In the genomic region with DNA sequence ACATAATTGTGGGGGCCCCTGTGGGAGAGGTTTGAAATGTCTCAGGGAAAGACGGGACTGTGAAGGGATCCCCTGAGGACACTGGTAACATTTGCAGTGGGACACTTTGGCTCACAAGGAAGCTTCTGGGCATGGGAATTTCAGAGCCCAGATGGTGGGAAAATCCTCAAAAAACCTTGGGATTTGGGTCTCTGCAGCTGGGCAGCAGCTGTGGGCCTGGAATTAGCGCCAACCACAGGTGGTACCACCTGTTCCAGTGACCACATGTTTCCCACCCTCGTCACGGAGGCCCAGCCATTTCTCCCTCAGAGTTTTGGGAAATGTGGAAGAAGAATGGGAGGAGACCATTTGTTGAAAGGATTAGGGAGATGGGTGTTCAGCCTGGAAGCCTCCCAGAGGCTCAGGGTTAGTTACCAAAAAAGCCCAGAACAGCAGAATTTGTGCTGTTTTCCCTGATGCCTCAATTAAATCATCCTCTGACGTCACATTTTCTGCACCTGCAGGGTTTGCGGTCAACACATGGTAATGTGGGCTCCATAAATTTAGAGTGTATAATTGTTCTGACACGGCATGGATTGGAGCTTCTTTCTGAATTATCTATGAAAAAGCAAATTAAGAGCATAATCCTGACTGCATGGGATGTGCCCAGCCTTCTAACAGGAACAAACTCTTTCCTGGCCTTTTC, we compare ENCODE assay signal across 33 cellular contexts. TPM values are rescaled to one million over a fixed set of nuclear protein-coding genes. Genes with fewer than 3 reads are reported as not detected.
"Had no signal": no experiment of that assay in that cellular context is flagged by ENCODE, and none has a peak within 500 bp of the region (broad histone marks: within the 10 kb centered on the region; RNA-seq: fewer than 3 reads in every experiment).

No MANE protein-coding gene starts in this region.

- H3K4me3 ChIP-seq: adrenal gland, body of pancreas, breast epithelium, Peyer's patch had no signal

- H3K36me3 ChIP-seq: adrenal gland, breast epithelium, Peyer's patch, WERI-Rb-1 had no signal

- H3K9me3 ChIP-seq: adrenal gland, body of pancreas, breast epithelium, Peyer's patch had no signal

- DNase-seq: activated CD4-positive, alpha-beta T cell treated with anti-CD3 and anti-CD28 coated beads for 36 hours; activated CD4-positive, alpha-beta T cell treated with anti-CD3 and anti-CD28 coated beads, Interleukin-2, amount 10 ng/mL, durations not matched to agents 7 days and 5 days; activated CD4-positive, alpha-beta T cell treated with anti-CD3 and anti-CD28 coated beads, Interleukin-2, amount 50 U/mL, for 48 hours; activated CD8-positive, alpha-beta T cell treated with anti-CD3 and anti-CD28 coated beads, Interleukin-2, amount 10 ng/mL, durations not matched to agents 7 days and 5 days; activated gamma-delta T cell treated with Interleukin-2 at 50 U/mL for 16 hours; activated naive CD4-positive, alpha-beta T cell treated with anti-CD3 and anti-CD28 coated beads for 36 hours; activated T-cell treated with anti-CD3 and anti-CD28 coated beads, Interleukin-2, amount 50 U/mL, for 4 hours; KG1; MM.1S; MV-4-11; NCI-H1092; NCI-H146; NCI-H187; NCI-H2029 treated with DMSO at 0.1 percent for 48 hours; NCI-H2107; NCI-H2171; NCI-H510A; NCI-H526; PC-3; SIG-M5; T1000; WERI-Rb-1 had no signal

- H3K4me1 ChIP-seq: adrenal gland, body of pancreas, breast epithelium had no signal

- H3K27ac ChIP-seq: adrenal gland, body of pancreas, breast epithelium, RWPE1, WERI-Rb-1 had no signal

- H3K27me3 ChIP-seq: adrenal gland, body of pancreas, Peyer's patch had no signal

RNA-seq across cellular contexts. Expression of a gene that starts 34.3 kb away (rescaled TPM):
- total RNA-seq: activated CD8-positive, alpha-beta T cell treated with anti-CD3 and anti-CD28 coated beads, Interleukin-2, amount 10 ng/mL, durations not matched to agents 7 days and 5 days; activated naive CD4-positive, alpha-beta T cell treated with anti-CD3 and anti-CD28 coated beads for 36 hours; activated T-cell treated with anti-CD3 and anti-CD28 coated beads, Interleukin-2, amount 50 U/mL, for 4 hours; activated T-helper 1 cell treated with anti-CD3 and anti-CD28 coated beads, Interleukin-12 subunit alpha, Interleukin-12 subunit beta, Interleukin-2, Interleukin-4 antibody, amounts not matched to agents 30 ng/mL and 10 ng/mL and 1 ng/mL, durations not matched to agents 14 hours and 24 hours and 36 hours; astrocyte; cardiac septum; LHCN-M2; PC-3; Right ventricle myocardium inferior; T-helper 1 cell treated with Interleukin-12 subunit alpha and Interleukin-12 subunit beta and Interleukin-4 antibody, amounts not matched to agents 30 ng/mL and 1 ng/mL, for 36 hours had no signal
